28 cellular contexts compared by ENCODE assay signal in the genomic region with DNA sequence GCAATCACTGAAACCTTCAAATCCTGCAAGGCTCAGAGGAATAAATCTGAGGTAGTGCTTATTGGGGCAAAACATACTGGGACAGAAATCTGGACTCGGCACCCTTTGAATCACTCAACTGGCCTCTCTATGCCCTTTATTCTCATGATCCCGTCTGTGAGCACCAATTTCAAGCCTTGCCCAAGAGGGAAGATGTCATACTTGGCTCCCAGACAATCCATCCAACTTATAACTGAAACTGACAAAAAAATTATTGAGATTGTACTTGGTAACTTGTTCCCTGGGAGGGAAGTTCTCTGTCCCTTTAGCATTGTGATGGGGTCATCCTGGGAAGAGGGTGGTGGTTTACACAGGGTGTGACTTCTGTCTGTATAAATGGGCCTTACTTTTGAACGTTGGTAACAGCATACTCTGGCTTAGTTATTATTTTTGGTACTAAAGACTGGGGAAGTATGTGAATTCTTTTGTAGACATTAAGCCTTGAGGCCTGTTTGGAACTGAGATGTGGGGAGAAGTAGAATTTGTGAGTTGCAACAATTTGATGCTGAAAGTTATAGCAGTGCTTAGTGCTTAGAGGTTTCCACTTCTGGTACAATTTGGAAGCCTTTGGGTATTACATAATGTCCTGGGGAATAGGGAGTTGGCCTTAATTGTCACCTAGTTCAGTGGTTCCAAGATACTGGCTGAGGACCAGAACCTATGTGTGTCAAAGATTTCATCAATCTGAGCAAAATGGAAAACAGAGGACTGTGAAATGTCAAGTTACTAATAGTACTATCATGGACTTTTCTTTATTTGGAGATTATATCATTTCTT. TPM values are rescaled to one million over a fixed set of nuclear protein-coding genes. Genes with fewer than 3 reads are reported as not detected.
A peak's percentile ranks its signal among the peaks of the same experiment; 100 is the strongest.
DNase-seq lines count a peak whose midpoint lies in the region; ATAC-seq and TF ChIP-seq lines count a peak whose summit lies in the region.
"Had no signal": no experiment of that assay in that cellular context is flagged by ENCODE, and none has a peak within 500 bp of the region (broad histone marks: within the 10 kb centered on the region; RNA-seq: fewer than 3 reads in every experiment).

No MANE protein-coding gene starts in this region.

- peak overlapping the region in 1 of 2 donors; percentile 67 for H3K27ac ChIP-seq in right atrium auricular region
- peak overlapping the region in 7 of 10 donors; percentile 1 to 69 (median 29) for H3K27ac ChIP-seq in heart right ventricle
- H3K27ac ChIP-seq: VCaP had no signal

- WGBS in heart right ventricle, 2 donors, result 46 to 47% methylated on average over 3 of the region's 3 CpGs

- H3K27ac Mint-ChIP-seq in activated naive CD8-positive, alpha-beta T cell treated with anti-CD3 and anti-CD28 coated beads for 36 hours, result no peak overlapping the region
- H3K27ac Mint-ChIP-seq: activated naive CD4-positive, alpha-beta T cell treated with anti-CD3 and anti-CD28 coated beads, Interleukin-2, amount 50 U/mL, for 24 hours; B cell; GM23338; natural killer cell; T-helper 2 cell treated with Interferon-gamma antibody and Interleukin-4, amounts not matched to agents 5 μg/mL and 100 μg/mL, for 36 hours had no signal

- H3K9me3 ChIP-seq in right atrium auricular region, result no peaks in the 10 kb centered on the region
- no peaks in the 10 kb centered on the region for H3K9me3 ChIP-seq in heart right ventricle
- H3K9me3 ChIP-seq: MG63 had no signal

- no peaks in the 10 kb centered on the region for H3K9me3 Mint-ChIP-seq in activated naive CD8-positive, alpha-beta T cell treated with anti-CD3 and anti-CD28 coated beads for 36 hours
- H3K9me3 Mint-ChIP-seq: activated naive CD4-positive, alpha-beta T cell treated with anti-CD3 and anti-CD28 coated beads, Interleukin-2, amount 50 U/mL, for 24 hours; GM23338; natural killer cell; T-helper 2 cell treated with Interferon-gamma antibody and Interleukin-4, amounts not matched to agents 5 μg/mL and 100 μg/mL, for 36 hours had no signal

- H3K4me3 ChIP-seq in right atrium auricular region (no peak overlapping the region), heart right ventricle (no peak overlapping the region)
- H3K4me3 ChIP-seq: GM23338, MG63 had no signal

- peaks cover 4% of the 10 kb centered on the region for H3K4me1 Mint-ChIP-seq in activated naive CD8-positive, alpha-beta T cell treated with anti-CD3 and anti-CD28 coated beads for 36 hours
- H3K4me1 Mint-ChIP-seq: B cell, GM23338 had no signal

- intact Hi-C loops in Right ventricle myocardium superior (cut with DNase I), result no loop called here
- intact Hi-C loops in heart right ventricle (cut with DNase I), result no loop called here
- intact Hi-C loops in left colon (cut with DNase I, micrococcal nuclease), result no loop called here

- H3K4me1 ChIP-seq in right atrium auricular region (peaks cover 0 to 36% of the 10 kb centered on the region in 2 donors), heart right ventricle (peaks cover 10 to 57% (median 38%) of the 10 kb centered on the region in 9 donors)

- H3K27me3 ChIP-seq in right atrium auricular region, result no peaks in the 10 kb centered on the region
- no peaks in the 10 kb centered on the region for H3K27me3 ChIP-seq in heart right ventricle
- H3K27me3 ChIP-seq: MG63 had no signal

- H3K36me3 ChIP-seq in right atrium auricular region (no peaks in the 10 kb centered on the region), heart right ventricle (no peaks in the 10 kb centered on the region)

- DNase-seq in Right ventricle myocardium superior (no peak), right atrium auricular region (ENCODE audit: low spot score) (no peak), heart right ventricle (no peak), pons (ENCODE audit: low spot score) (peak; percentile 42), 8988T (no peak), left colon (no peak)
- no peak for DNase-seq in activated CD4-positive, CD25-positive, alpha-beta regulatory T cell treated with anti-CD3 and anti-CD28 coated beads, Interleukin-2, amount 50 U/mL, for 72 hours
- no peak for DNase-seq in activated naive CD8-positive, alpha-beta T cell treated with anti-CD3 and anti-CD28 coated beads for 36 hours
- DNase-seq: activated CD4-positive, alpha-beta T cell treated with anti-CD3 and anti-CD28 coated beads, Interleukin-2, amount 50 U/mL, for 1 hour; cerebellar nuclear complex; DMS53; effector CD8-positive, alpha-beta T cell; erythroblast; GDM1; MG63; natural killer cell; NCI-H1417; NCI-H2081 treated with DMSO at 0.1 percent for 48 hours; retina; stimulated activated CD4-positive, alpha-beta T cell treated with anti-CD3 and anti-CD28 coated beads, Interleukin-12 subunit alpha, Interleukin-12 subunit beta, amount 100 ng/mL, for 4 hours; stimulated activated CD4-positive, alpha-beta T cell treated with anti-CD3 and anti-CD28 coated beads, Interleukin-4, amount 100 ng/mL, for 4 hours; stimulated activated naive CD4-positive, alpha-beta T cell treated with Interleukin-2 at 50 U/mL for 16 hours; trophoblast cell had no signal

- H3K4me3 Mint-ChIP-seq in activated naive CD8-positive, alpha-beta T cell treated with anti-CD3 and anti-CD28 coated beads for 36 hours, result no peak overlapping the region
- H3K4me3 Mint-ChIP-seq: activated naive CD4-positive, alpha-beta T cell treated with anti-CD3 and anti-CD28 coated beads, Interleukin-2, amount 50 U/mL, for 24 hours; B cell; GM23338; natural killer cell; T-helper 2 cell treated with Interferon-gamma antibody and Interleukin-4, amounts not matched to agents 5 μg/mL and 100 μg/mL, for 36 hours had no signal

- H3K36me3 Mint-ChIP-seq in activated naive CD8-positive, alpha-beta T cell treated with anti-CD3 and anti-CD28 coated beads for 36 hours, result no peaks in the 10 kb centered on the region
- H3K36me3 Mint-ChIP-seq: natural killer cell had no signal

- TF ChIP-seq CTCF in right atrium auricular region (IDR thresholded peaks at IDR 0.05), result no peak
- TF ChIP-seq CTCF in heart right ventricle (IDR thresholded peaks at IDR 0.05), result no peak

- ATAC-seq in Right ventricle myocardium superior (ENCODE audit: poor library complexity), result peak; percentile 77
- ATAC-seq in heart right ventricle, result peak in 7 of 8 donors; percentile 16 to 64 (median 48)
- no peak for ATAC-seq in left colon
- ATAC-seq: GM23338, natural killer cell had no signal

- H3K27me3 Mint-ChIP-seq in activated naive CD8-positive, alpha-beta T cell treated with anti-CD3 and anti-CD28 coated beads for 36 hours, result no peaks in the 10 kb centered on the region
- H3K27me3 Mint-ChIP-seq: activated naive CD4-positive, alpha-beta T cell treated with anti-CD3 and anti-CD28 coated beads, Interleukin-2, amount 50 U/mL, for 24 hours; B cell had no signal

RNA-seq across cellular contexts. Expression of gene TLNRD1, which starts 15.7 kb away (rescaled TPM):
- total RNA-seq in Right ventricle myocardium superior (6.1 TPM), right atrium auricular region (10 to 100 TPM; 10.0 to 26.1 TPM), heart right ventricle (10 to 100 TPM in 2 of 10 donors, 1 to 10 TPM in 8; 4.3 to 19.4 (median 6.3) TPM), left colon (10 to 100 TPM; 23.8 to 24.3 TPM)
- polyA plus RNA-seq in heart right ventricle, result 1 to 10 TPM; 5.1 to 8.5 TPM
- 10 to 100 TPM; 28.2 to 29.9 TPM for total RNA-seq in activated naive CD8-positive, alpha-beta T cell treated with anti-CD3 and anti-CD28 coated beads for 36 hours

RNA-seq across cellular contexts. Expression of gene MESD, which starts 26.8 kb away (rescaled TPM):
- total RNA-seq in Right ventricle myocardium superior (12.5 TPM), right atrium auricular region (10 to 100 TPM; 11.3 to 14.5 TPM), heart right ventricle (10 to 100 TPM; 11.1 to 17.6 (median 15.2) TPM), left colon (10 to 100 TPM; 21.2 TPM)
- polyA plus RNA-seq in heart right ventricle, result 10 to 100 TPM; 13.4 TPM
- total RNA-seq in activated naive CD8-positive, alpha-beta T cell treated with anti-CD3 and anti-CD28 coated beads for 36 hours, result 10 to 100 TPM; 20.7 to 21.0 TPM
